Comparison of ENCODE assay signal across 4 cellular contexts in genomic region chr7:51521649-51522048, GRCh38.
"Had no signal": no experiment of that assay in that cellular context is flagged by ENCODE, and none has a peak within 500 bp of the region (broad histone marks: within the 10 kb centered on the region; RNA-seq: fewer than 3 reads in every experiment).

No MANE protein-coding gene starts in this region.

- H3K4me3 ChIP-seq: GM23338 had no signal

- H3K4me3 Mint-ChIP-seq: GM23338, H9 had no signal

- H2AFZ ChIP-seq: GM23338 had no signal

- H3K4me2 ChIP-seq: GM23338 had no signal

- DNase-seq: H9, HCEC 1CT, IMR-90 had no signal

- H3K9me3 Mint-ChIP-seq: GM23338, H9 had no signal

- ATAC-seq: GM23338 had no signal

- H3K27ac Mint-ChIP-seq: GM23338, H9 had no signal
